In genomic region chr6:55040102-55040848, GRCh38 we compare ENCODE assay signal across 13 cellular contexts.
DNase-seq lines count a peak whose midpoint lies in the region; TF ChIP-seq lines count a peak whose summit lies in the region.
"Had no signal": no experiment of that assay in that cellular context is flagged by ENCODE, and none has a peak within 500 bp of the region (broad histone marks: within the 10 kb centered on the region; RNA-seq: fewer than 3 reads in every experiment).

No MANE protein-coding gene starts in this region.

- peak; percentile 5 for DNase-seq in AG09319 (ENCODE audit: extremely low read depth, low read depth)
- DNase-seq in HS-5 (ENCODE audit: low read depth), result peak; percentile 92
- peak; percentile 93 for DNase-seq in amniotic epithelial cell (ENCODE audit: low read depth)
- peak; percentile 21 for DNase-seq in kidney epithelial cell (ENCODE audit: low read depth)
- DNase-seq in activated CD8-positive, alpha-beta memory T cell treated with anti-CD3 and anti-CD28 coated beads, Interleukin-2, amount 50 U/mL, for 48 hours, result no peak
- DNase-seq in GF-D8 (lab: John Stamatoyannopoulos, UW), result no peak
- no peak for DNase-seq in iPS-NIHi7 (ENCODE audit: extremely low spot score)
- no peak for DNase-seq in NCI-H446 (lab: John Stamatoyannopoulos, UW)
- DNase-seq: brain microvascular endothelial cell; C1 segment of cervical spinal cord; NCI-H1436 treated with DMSO at 0.1 percent for 48 hours; NCI-H82; stimulated activated CD4-positive, alpha-beta T cell treated with anti-CD3 and anti-CD28 coated beads, Interleukin-2, amount 100 ng/mL, for 24 hours had no signal

- H3K4me3 ChIP-seq in kidney epithelial cell (ENCODE audit: low read depth, low read length), result no peak overlapping the region

- H3K27me3 ChIP-seq in kidney epithelial cell (ENCODE audit: control insufficient read depth, insufficient read depth, low read length), result no peaks in the 10 kb centered on the region
- H3K27me3 ChIP-seq: brain microvascular endothelial cell had no signal

- TF ChIP-seq CTCF in AG09319 (IDR thresholded peaks at IDR 0.05; ENCODE audit: low read depth, low read length) (no peak), kidney epithelial cell (IDR thresholded peaks at IDR 0.05; ENCODE audit: insufficient read depth, low read length, poor library complexity, severe bottlenecking) (no peak)

- H3K36me3 ChIP-seq in kidney epithelial cell (ENCODE audit: control insufficient read depth, insufficient read depth, low read length), result no peaks in the 10 kb centered on the region
- H3K36me3 ChIP-seq: brain microvascular endothelial cell had no signal

Comparison
In these comparisons a context has a peak if more than half of its experiments do, and no peak if none do; other contexts are left out.
1. DNase-seq: peak in AG09319 (single experiment), HS-5 (single experiment), amniotic epithelial cell (single experiment) and kidney epithelial cell (single experiment); none in activated CD8-positive, alpha-beta memory T cell treated with anti-CD3 and anti-CD28 coated beads, Interleukin-2, amount 50 U/mL, for 48 hours (single experiment), GF-D8 (single experiment), iPS-NIHi7 (single experiment) and NCI-H446 (0 of 2).